1 cellular context compared by ENCODE assay signal in genomic region chr14:64363265-64363840, GRCh38.
TF ChIP-seq lines count a peak whose summit lies in the region.

No MANE protein-coding gene starts in this region.

TF ChIP-seq in GM23338, 12 proteins besides CTCF, POLR2A, EP300 and RAD21 (continued from another document):
- TF ChIP-seq ZNF462 (CRISPR knock-in tag; IDR thresholded peaks at IDR 0.05) = no peak
- no peak for TF ChIP-seq NANOG (IDR thresholded peaks at IDR 0.05; ENCODE audit: borderline replicate concordance)
